1 cellular context compared by ENCODE assay signal in the genomic region with DNA sequence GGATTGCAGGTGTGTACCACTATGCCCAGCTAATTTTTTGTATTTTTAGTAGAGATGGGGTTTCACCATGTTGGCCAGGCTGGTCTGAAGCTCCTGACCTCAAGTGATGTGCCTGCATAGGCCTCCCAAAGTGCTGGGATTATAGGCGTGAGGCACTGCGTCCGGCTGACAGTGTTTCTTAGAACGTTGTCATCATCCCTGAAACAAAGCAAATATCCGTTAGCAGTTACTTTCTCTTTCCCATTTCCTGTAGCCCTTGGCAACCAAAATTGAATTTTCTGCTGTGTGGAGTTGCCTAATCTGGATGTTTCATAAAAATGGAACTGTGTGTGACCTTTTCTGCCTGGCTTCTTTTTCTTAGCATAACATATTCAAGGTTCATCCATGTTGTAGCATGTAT.
TF ChIP-seq lines count a peak whose summit lies in the region.

No MANE protein-coding gene starts in this region.

TF ChIP-seq in endothelial cell of umbilical vein, 7 proteins besides CTCF, POLR2A, EP300 and RAD21 (continued from another document):
- TF ChIP-seq EZH2 (IDR thresholded peaks at IDR 0.05; ENCODE audit: borderline replicate concordance, low read depth, low read length, severe bottlenecking) = no peak
